Comparison of ENCODE assay signal across 22 cellular contexts in the genomic region with DNA sequence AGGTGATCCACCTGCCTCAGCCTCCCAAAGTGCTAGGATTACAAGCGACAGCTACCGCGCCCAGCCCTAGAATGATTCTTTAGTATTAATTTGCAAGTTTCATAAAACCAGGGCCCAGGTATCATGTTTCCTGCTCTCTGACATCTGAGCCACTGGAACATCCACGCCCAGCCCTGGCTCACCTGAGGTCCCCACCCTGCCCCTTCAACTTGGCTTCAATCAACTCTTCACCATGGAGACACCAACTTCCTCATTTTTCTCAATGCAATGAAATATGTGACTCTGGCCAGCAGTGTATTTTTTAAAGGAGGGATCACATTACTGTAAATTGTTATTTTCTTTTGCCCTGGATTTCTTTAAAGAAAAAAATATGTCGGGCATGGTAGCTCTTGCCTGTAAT. TPM values are rescaled to one million over a fixed set of nuclear protein-coding genes. Genes with fewer than 3 reads are reported as not detected.
DNase-seq lines count a peak whose midpoint lies in the region; ATAC-seq, FAIRE-seq and TF ChIP-seq lines count a peak whose summit lies in the region.
"Had no signal": no experiment of that assay in that cellular context is flagged by ENCODE, and none has a peak within 500 bp of the region (broad histone marks: within the 10 kb centered on the region; RNA-seq: fewer than 3 reads in every experiment).

No MANE protein-coding gene starts in this region.

- TF ChIP-seq CTCF in MCF 10A (IDR thresholded peaks at IDR 0.05; ENCODE audit: unreplicated experiment): no peak
- no peak for TF ChIP-seq CTCF in breast epithelium (IDR thresholded peaks at IDR 0.05)
- no peak for TF ChIP-seq CTCF in Peyer's patch (IDR thresholded peaks at IDR 0.05)
- TF ChIP-seq CTCF in keratinocyte (optimal IDR thresholded peaks at IDR 0.05 in 1 of 3, IDR thresholded peaks at IDR 0.05 in 1 of 3, conservative IDR thresholded peaks at IDR 0.05 in 1 of 3; ENCODE audit: extremely low read depth in 1 of 3, insufficient read depth in 2 of 3, low read length in 3 of 3): no peak
- TF ChIP-seq CTCF in natural killer cell (IDR thresholded peaks at IDR 0.05): no peak

- H3K4me3 Mint-ChIP-seq in MCF 10A (ENCODE audit: unreplicated experiment): no peak overlapping the region
- H3K4me3 Mint-ChIP-seq in natural killer cell: no peak overlapping the region
- H3K4me3 Mint-ChIP-seq: activated naive CD4-positive, alpha-beta T cell treated with anti-CD3 and anti-CD28 coated beads, Interleukin-2, amount 10 ng/mL, durations not matched to agents 7 days and 5 days; stimulated activated memory B cell treated with anti-CD40 and anti-IgM and Interleukin-4, amounts not matched to agents 10 μg/mL and 1 μg/mL and 100 μg/mL, for 72 hours had no signal

- no peaks in the 10 kb centered on the region for H3K4me1 ChIP-seq in breast epithelium
- peaks cover 0 to 6% (median 5%) of the 10 kb centered on the region in 4 donors for H3K4me1 ChIP-seq in Peyer's patch
- H3K4me1 ChIP-seq in keratinocyte (ENCODE audit: control insufficient read depth, extremely low read depth, insufficient read depth, low read length): peaks cover 20% of the 10 kb centered on the region

- H3K36me3 Mint-ChIP-seq in MCF 10A (ENCODE audit: insufficient read depth, unreplicated experiment) (no peaks in the 10 kb centered on the region), natural killer cell (peaks cover 8% of the 10 kb centered on the region)
- H3K36me3 Mint-ChIP-seq: activated naive CD4-positive, alpha-beta T cell treated with anti-CD3 and anti-CD28 coated beads, Interleukin-2, amount 10 ng/mL, durations not matched to agents 7 days and 5 days; stimulated activated memory B cell treated with anti-CD40 and anti-IgM and Interleukin-4, amounts not matched to agents 10 μg/mL and 1 μg/mL and 100 μg/mL, for 72 hours had no signal

- no peaks in the 10 kb centered on the region for H3K9me1 ChIP-seq in keratinocyte (ENCODE audit: control insufficient read depth, extremely low read depth, insufficient read depth, low read length)

- TF ChIP-seq POLR2A in breast epithelium (IDR thresholded peaks at IDR 0.05) (no peak), Peyer's patch (IDR thresholded peaks at IDR 0.05) (no peak)

- no peak overlapping the region for H3K9ac ChIP-seq in keratinocyte (ENCODE audit: control insufficient read depth, extremely low read depth, insufficient read depth, low read length)

- DNase-seq in MCF 10A (ENCODE audit: unreplicated experiment) (peak; percentile 31), breast epithelium (ENCODE audit: low spot score in 2 of 2) (no peak), Peyer's patch (peak in 2 of 3 donors; percentile 49 to 57), keratinocyte (ENCODE audit: low read depth, low spot score) (no peak), G401 (ENCODE audit: low spot score) (no peak), natural killer cell (no peak), EL (no peak)
- no peak for DNase-seq in activated naive CD4-positive, alpha-beta T cell treated with anti-CD3 and anti-CD28 coated beads, Interleukin-2, amount 50 U/mL, for 16 hours
- DNase-seq: activated naive CD4-positive, alpha-beta T cell treated with anti-CD3 and anti-CD28 coated beads, Interleukin-2, amount 10 ng/mL, durations not matched to agents 7 days and 5 days; body of pancreas; heart left ventricle; kidney glomerular epithelial cell; NCI-H1105; uterus had no signal

- no peak for ATAC-seq in natural killer cell
- ATAC-seq: activated CD4-positive, CD25-positive, alpha-beta regulatory T cell treated with anti-CD3 and anti-CD28 coated beads, Interleukin-2, amount 50 U/mL, for 24 hours; body of pancreas; heart left ventricle; HepG2; Panc1; stimulated activated memory B cell treated with anti-CD40 and anti-IgM and Interleukin-4, amounts not matched to agents 10 μg/mL and 1 μg/mL and 100 μg/mL, for 72 hours had no signal

- in situ Hi-C loops in G401 (cut with HindIII; ENCODE audit: low sequenced_read_pairs): no loop called here

- no peaks in the 10 kb centered on the region for H3K36me3 ChIP-seq in breast epithelium
- no peaks in the 10 kb centered on the region for H3K36me3 ChIP-seq in Peyer's patch
- H3K36me3 ChIP-seq in keratinocyte (ENCODE audit: control insufficient read depth in 2 of 2, extremely low read depth in 1 of 2, insufficient read depth in 2 of 2, low read length in 2 of 2): no peaks in the 10 kb centered on the region
- H3K36me3 ChIP-seq: HAP-1, heart left ventricle, uterus had no signal

- H3K27ac ChIP-seq in breast epithelium (no peak overlapping the region), Peyer's patch (peak overlapping the region in 1 of 4 donors; percentile 11), keratinocyte (ENCODE audit: control insufficient read depth, insufficient read depth, low read length) (no peak overlapping the region)
- H3K27ac ChIP-seq: body of pancreas, heart left ventricle, uterus had no signal

- dilution Hi-C loops in keratinocyte (cut with MboI; ENCODE audit: extremely low pct_ligation_motif_present, low sequenced_read_pairs): no loop called here

- H3K27me3 Mint-ChIP-seq in MCF 10A (ENCODE audit: insufficient read depth, unreplicated experiment) (no peaks in the 10 kb centered on the region), natural killer cell (ENCODE audit: low read depth in 2 of 2) (peaks cover 25 to 32% of the 10 kb centered on the region in 2 donors)

- peaks cover 20% of the 10 kb centered on the region for H3K4me1 Mint-ChIP-seq in MCF 10A (ENCODE audit: insufficient read depth, unreplicated experiment)
- H3K4me1 Mint-ChIP-seq in natural killer cell: peaks cover 8 to 14% of the 10 kb centered on the region in 2 donors

- BruUV-seq in MCF 10A (replicated peaks; lab: Mats Ljungman, UMichigan): no TSS peak

- H3K27me3 ChIP-seq in breast epithelium: peaks cover 0 to 8% of the 10 kb centered on the region in 2 donors
- H3K27me3 ChIP-seq in Peyer's patch: no peaks in the 10 kb centered on the region
- H3K27me3 ChIP-seq in keratinocyte (ENCODE audit: control insufficient read depth, extremely low read depth, insufficient read depth, low read length): no peaks in the 10 kb centered on the region
- H3K27me3 ChIP-seq: body of pancreas had no signal

- H4K20me1 ChIP-seq in keratinocyte (ENCODE audit: control insufficient read depth, extremely low read depth, insufficient read depth, low read length): no peaks in the 10 kb centered on the region

- no peaks in the 10 kb centered on the region for H3K9me3 Mint-ChIP-seq in MCF 10A (ENCODE audit: unreplicated experiment)
- H3K9me3 Mint-ChIP-seq in natural killer cell: no peaks in the 10 kb centered on the region
- H3K9me3 Mint-ChIP-seq: activated naive CD4-positive, alpha-beta T cell treated with anti-CD3 and anti-CD28 coated beads, Interleukin-2, amount 10 ng/mL, durations not matched to agents 7 days and 5 days; stimulated activated memory B cell treated with anti-CD40 and anti-IgM and Interleukin-4, amounts not matched to agents 10 μg/mL and 1 μg/mL and 100 μg/mL, for 72 hours had no signal

- no peak overlapping the region for H3K27ac Mint-ChIP-seq in MCF 10A (ENCODE audit: low read depth, unreplicated experiment)
- H3K27ac Mint-ChIP-seq in natural killer cell: no peak overlapping the region
- H3K27ac Mint-ChIP-seq: activated naive CD4-positive, alpha-beta T cell treated with anti-CD3 and anti-CD28 coated beads, Interleukin-2, amount 10 ng/mL, durations not matched to agents 7 days and 5 days; stimulated activated memory B cell treated with anti-CD40 and anti-IgM and Interleukin-4, amounts not matched to agents 10 μg/mL and 1 μg/mL and 100 μg/mL, for 72 hours had no signal

- CTCF ChIA-PET in MCF 10A (lab: Yijun Ruan, JAX): interaction anchor here (1.0 to 1.4 kb wide), 3 partner anchors 10 to 68 kb away, joined by 3 to 4 read pairs (median 3); no protein-coding TSS in a partner anchor

- H3K4me2 ChIP-seq in keratinocyte (ENCODE audit: control insufficient read depth, extremely low read depth, insufficient read depth, low read depth, low read length): peak overlapping the region; percentile 17
- H3K4me2 ChIP-seq: smooth muscle cell had no signal

- no peak for FAIRE-seq in keratinocyte (lab: Jason Lieb, UNC)
- FAIRE-seq: GM12891, HepG2 had no signal

- H3K9me3 ChIP-seq in breast epithelium: no peaks in the 10 kb centered on the region
- H3K9me3 ChIP-seq in Peyer's patch: no peaks in the 10 kb centered on the region
- no peaks in the 10 kb centered on the region for H3K9me3 ChIP-seq in keratinocyte (ENCODE audit: control insufficient read depth, low read depth, low read length)
- H3K9me3 ChIP-seq: body of pancreas, HAP-1, heart left ventricle, uterus had no signal

- intact Hi-C loops in MCF 10A (cut with micrococcal nuclease): no loop called here
- intact Hi-C loops in breast epithelium (cut with DNase I; ENCODE audit: low total_unique reads): no loop called here
- intact Hi-C loops in natural killer cell (cut with micrococcal nuclease): no loop called here

- peaks cover 5% of the 10 kb centered on the region for H3K79me2 ChIP-seq in keratinocyte (ENCODE audit: control insufficient read depth, insufficient read depth, low read length)

- POLR2A ChIA-PET in MCF 10A (lab: Yijun Ruan, JAX): interaction anchor here (0.5 to 3.8 kb wide), 4 partner anchors 63 to 1583 kb away, joined by 3 to 12 read pairs (median 4); no protein-coding TSS in a partner anchor

- no peak overlapping the region for H2AFZ ChIP-seq in keratinocyte (ENCODE audit: control insufficient read depth, low read length)

- H3K4me3 ChIP-seq in breast epithelium (no peak overlapping the region), Peyer's patch (no peak overlapping the region), keratinocyte (ENCODE audit: control insufficient read depth in 2 of 3, extremely low read depth in 1 of 3, insufficient read depth in 2 of 3, low read depth in 1 of 3, low read length in 3 of 3) (no peak overlapping the region)
- H3K4me3 ChIP-seq: body of pancreas, HAP-1, heart left ventricle, smooth muscle cell, uterus had no signal

RNA-seq across cellular contexts. Expression of gene PRSS12, which starts 3.9 kb away (rescaled TPM):
- total RNA-seq in MCF 10A (2022) (8.9 and 10.7 TPM in 2 replicates), breast epithelium (1 to 10 TPM in 2 of 3 donors, under 1 TPM in 1; 0.64 to 3.6 (median 2.2) TPM), Peyer's patch (10 to 100 TPM; 23.1 to 71.0 (median 44.1) TPM), natural killer cell (not detected)
- 12.5 to 21.6 TPM (median 16.6 TPM) in 3 replicates for polyA plus RNA-seq in keratinocyte
- 14.4 TPM for polyA plus RNA-seq in keratinocyte (2011; ENCODE audit: low read depth)
- 9.7 and 10.5 TPM in 2 replicates for polyA plus RNA-seq in keratinocyte (2011; cell fraction: cytosol; rRNA removed)
- polyA plus RNA-seq in keratinocyte (2011; cell fraction: nucleus; rRNA removed): 26.5 and 34.1 TPM in 2 replicates
- polyA plus RNA-seq in keratinocyte (2012; ENCODE audit: low replicate concordance): 11.2 and 22.7 TPM in 2 replicates
- polyA minus RNA-seq in keratinocyte: 7.4 to 16.7 TPM (median 8.7 TPM) in 3 replicates
- 11.1 TPM for polyA minus RNA-seq in keratinocyte (2011; cell fraction: cytosol; rRNA and poly(A)+ RNA removed)
- polyA minus RNA-seq in keratinocyte (2011; cell fraction: nucleus; rRNA and poly(A)+ RNA removed): 21.8 and 32.7 TPM in 2 replicates
- not detected in 2 replicates for total RNA-seq in G401 (2014; rRNA removed; shearing (Covaris generic))
- total RNA-seq: T-helper 1 cell treated with Interleukin-12 subunit alpha and Interleukin-12 subunit beta and Interleukin-4 antibody, amounts not matched to agents 30 ng/mL and 1 ng/mL, for 36 hours had no signal
- polyA plus RNA-seq: HepG2 had no signal

Comparison
In these comparisons a context has a peak if more than half of its experiments do, and no peak if none do; other contexts are left out.
1. DNase-seq: peak in MCF 10A (single experiment) and Peyer's patch (2 of 3); none in breast epithelium (0 of 2), keratinocyte (single experiment), activated naive CD4-positive, alpha-beta T cell treated with anti-CD3 and anti-CD28 coated beads, Interleukin-2, amount 50 U/mL, for 16 hours (single experiment), G401 (single experiment), natural killer cell (single experiment) and EL (single experiment).